24 cellular contexts compared by ENCODE assay signal in genomic region chr12:13241833-13242232, GRCh38. TPM values are rescaled to one million over a fixed set of nuclear protein-coding genes. Genes with fewer than 3 reads are reported as not detected.
DNase-seq lines count a peak whose midpoint lies in the region; ATAC-seq, FAIRE-seq and TF ChIP-seq lines count a peak whose summit lies in the region.
"Had no signal": no experiment of that assay in that cellular context is flagged by ENCODE, and none has a peak within 500 bp of the region (broad histone marks: within the 10 kb centered on the region; RNA-seq: fewer than 3 reads in every experiment).

No MANE protein-coding gene starts in this region.

- no peaks in the 10 kb centered on the region for H4K20me1 ChIP-seq in HepG2 (ENCODE audit: insufficient read depth, low read length)

- CTCF ChIA-PET in Caco-2 (lab: Charles Lee) (no interaction called here), HepG2 (lab: Yijun Ruan, JAX; ENCODE audit: low intra/inter-chr PET ratio, low total read pairs) (no interaction called here), T-cell (lab: Charles Lee) (no interaction called here)

- H3K4me1 ChIP-seq in Caco-2 (peaks cover 10% of the 10 kb centered on the region; the same call in 1 of the 2 replicates), endodermal cell (ENCODE audit: control insufficient read depth, insufficient read depth, low read length) (no peaks in the 10 kb centered on the region), HepG2 (ENCODE audit: insufficient read depth, low read length) (no peaks in the 10 kb centered on the region), thyroid gland (no peaks in the 10 kb centered on the region)
- H3K4me1 ChIP-seq: testis had no signal

- TF ChIP-seq EP300 in HepG2 (IDR thresholded peaks at IDR 0.05; ENCODE audit: low read depth in 2 of 2, low read length in 2 of 2) (no peak), HepG2 (CRISPR knock-in tag; IDR thresholded peaks at IDR 0.05; ENCODE audit: borderline replicate concordance) (no peak)

- H3K9ac ChIP-seq in endodermal cell (ENCODE audit: extremely low read depth, low read length, poor library complexity, severe bottlenecking) (no peak overlapping the region), HepG2 (ENCODE audit: insufficient read depth, low read depth, low read length) (no peak overlapping the region)
- H3K9ac ChIP-seq: KMS-11 had no signal

- peaks cover 14% of the 10 kb centered on the region for H3K9me3 Mint-ChIP-seq in Caco-2 (ENCODE audit: unreplicated experiment)
- no peaks in the 10 kb centered on the region for H3K9me3 Mint-ChIP-seq in endodermal cell
- H3K9me3 Mint-ChIP-seq in T-cell: no peaks in the 10 kb centered on the region
- H3K9me3 Mint-ChIP-seq in stimulated activated naive CD8-positive, alpha-beta T cell treated with anti-CD3 and anti-CD28 coated beads, Interleukin-15, amount 100 ng/mL, for 72 hours: no peaks in the 10 kb centered on the region
- H3K9me3 Mint-ChIP-seq: activated CD4-positive, alpha-beta T cell treated with anti-CD3 and anti-CD28 coated beads, Interleukin-2, amount 10 ng/mL, durations not matched to agents 24 days and 14 days; CD4-positive, alpha-beta memory T cell; GM23338 had no signal

- no peak overlapping the region for H3K4me3 Mint-ChIP-seq in Caco-2 (ENCODE audit: unreplicated experiment)
- H3K4me3 Mint-ChIP-seq in endodermal cell: no peak overlapping the region
- no peak overlapping the region for H3K4me3 Mint-ChIP-seq in T-cell
- no peak overlapping the region for H3K4me3 Mint-ChIP-seq in stimulated activated naive CD8-positive, alpha-beta T cell treated with anti-CD3 and anti-CD28 coated beads, Interleukin-15, amount 100 ng/mL, for 72 hours
- H3K4me3 Mint-ChIP-seq: activated CD4-positive, alpha-beta T cell treated with anti-CD3 and anti-CD28 coated beads, Interleukin-2, amount 10 ng/mL, durations not matched to agents 24 days and 14 days; CD4-positive, alpha-beta memory T cell; GM23338 had no signal

- no peak overlapping the region for H2AFZ ChIP-seq in HepG2 (ENCODE audit: low read length)
- H2AFZ ChIP-seq: GM23338 had no signal

- POLR2A ChIA-PET in Caco-2 (lab: Charles Lee): no interaction called here
- POLR2A ChIA-PET in HepG2 (lab: Yijun Ruan, JAX): no interaction called here
- POLR2A ChIA-PET in T-cell (lab: Charles Lee): no interaction called here

- no peaks in the 10 kb centered on the region for H3K79me2 ChIP-seq in HepG2 (ENCODE audit: insufficient read depth, low read length)

- H3K4me1 Mint-ChIP-seq in Caco-2 (ENCODE audit: low read depth, unreplicated experiment) (peaks cover 8% of the 10 kb centered on the region), endodermal cell (peaks cover 11% of the 10 kb centered on the region), T-cell (no peaks in the 10 kb centered on the region)
- no peaks in the 10 kb centered on the region for H3K4me1 Mint-ChIP-seq in stimulated activated naive CD8-positive, alpha-beta T cell treated with anti-CD3 and anti-CD28 coated beads, Interleukin-15, amount 100 ng/mL, for 72 hours
- H3K4me1 Mint-ChIP-seq: activated CD4-positive, alpha-beta T cell treated with anti-CD3 and anti-CD28 coated beads, Interleukin-2, amount 10 ng/mL, durations not matched to agents 24 days and 14 days; CD4-positive, alpha-beta memory T cell; GM23338 had no signal

- 0 out of 2 replicates have a peak, but pooled peaks cover 3% of the 10 kb centered on the region for H3K9me3 ChIP-seq in Caco-2
- H3K9me3 ChIP-seq in endodermal cell (ENCODE audit: control insufficient read depth, low read length): no peaks in the 10 kb centered on the region
- no peaks in the 10 kb centered on the region for H3K9me3 ChIP-seq in HepG2 (ENCODE audit: low read length)
- no peaks in the 10 kb centered on the region for H3K9me3 ChIP-seq in thyroid gland
- H3K9me3 ChIP-seq: neutrophil, testis had no signal

- TF ChIP-seq POLR2A in HepG2 (IDR thresholded peaks at IDR 0.05; ENCODE audit: insufficient read depth in 1 of 2, low read depth in 2 of 2, low read length in 2 of 2) (no peak), thyroid gland (IDR thresholded peaks at IDR 0.05) (no peak)

- H3K36me3 Mint-ChIP-seq in Caco-2 (ENCODE audit: insufficient read depth, unreplicated experiment) (no peaks in the 10 kb centered on the region), endodermal cell (ENCODE audit: low read depth) (no peaks in the 10 kb centered on the region), T-cell (no peaks in the 10 kb centered on the region)
- H3K36me3 Mint-ChIP-seq: CD4-positive, alpha-beta memory T cell had no signal

- TF ChIP-seq CTCF in Caco-2 (IDR thresholded peaks at IDR 0.05; ENCODE audit: insufficient read depth in 1 of 2, low read depth in 1 of 2, low read length in 1 of 2, severe bottlenecking in 1 of 2, unreplicated experiment in 1 of 2) (no peak), endodermal cell (conservative IDR thresholded peaks at IDR 0.05) (no peak), HepG2 (CRISPR knock-in tag; IDR thresholded peaks at IDR 0.05) (no peak), thyroid gland (IDR thresholded peaks at IDR 0.05) (no peak)

- H3K4me3 ChIP-seq in Caco-2 (ENCODE audit: low read depth, low read length) (no peak overlapping the region), endodermal cell (ENCODE audit: low read length) (no peak overlapping the region), HepG2 (replicated peaks in 1 of 3; ENCODE audit: insufficient read depth in 1 of 3, low read depth in 2 of 3, low read length in 3 of 3) (no peak overlapping the region), thyroid gland (replicated peaks in 1 of 3) (no peak overlapping the region)
- H3K4me3 ChIP-seq: GM23338, testis had no signal

- H3K27ac Mint-ChIP-seq in Caco-2 (ENCODE audit: unreplicated experiment): no peak overlapping the region
- no peak overlapping the region for H3K27ac Mint-ChIP-seq in endodermal cell
- no peak overlapping the region for H3K27ac Mint-ChIP-seq in T-cell
- no peak overlapping the region for H3K27ac Mint-ChIP-seq in stimulated activated naive CD8-positive, alpha-beta T cell treated with anti-CD3 and anti-CD28 coated beads, Interleukin-15, amount 100 ng/mL, for 72 hours
- H3K27ac Mint-ChIP-seq: activated CD4-positive, alpha-beta T cell treated with anti-CD3 and anti-CD28 coated beads, Interleukin-2, amount 10 ng/mL, durations not matched to agents 24 days and 14 days; CD4-positive, alpha-beta memory T cell; GM23338 had no signal

- H3K27me3 ChIP-seq in Caco-2 (replicated peaks; ENCODE audit: control insufficient read depth, insufficient read depth, low read length): no peaks in the 10 kb centered on the region
- no peaks in the 10 kb centered on the region for H3K27me3 ChIP-seq in endodermal cell (ENCODE audit: control insufficient read depth, insufficient read depth, low read length, poor library complexity, severe bottlenecking)
- peaks cover 0 to 3% of the 10 kb centered on the region in 2 experiments; a peak in 1 of 5 replicates for H3K27me3 ChIP-seq in HepG2 (ENCODE audit: control insufficient read depth in 1 of 2, insufficient read depth in 2 of 2, low read length in 2 of 2)
- no peaks in the 10 kb centered on the region for H3K27me3 ChIP-seq in thyroid gland
- H3K27me3 ChIP-seq: neutrophil, testis had no signal

- TF ChIP-seq RAD21 in HepG2 (CRISPR knock-in tag; IDR thresholded peaks at IDR 0.05): no peak

- H3K27me3 Mint-ChIP-seq in Caco-2 (ENCODE audit: insufficient read depth, unreplicated experiment) (peaks cover 4% of the 10 kb centered on the region), endodermal cell (ENCODE audit: insufficient read depth) (peaks cover 2% of the 10 kb centered on the region), T-cell (peaks cover 14 to 15% of the 10 kb centered on the region in 2 donors)
- peaks cover 8% of the 10 kb centered on the region for H3K27me3 Mint-ChIP-seq in stimulated activated naive CD8-positive, alpha-beta T cell treated with anti-CD3 and anti-CD28 coated beads, Interleukin-15, amount 100 ng/mL, for 72 hours

- no peak overlapping the region for H3K4me2 ChIP-seq in HepG2 (ENCODE audit: low read depth, low read length)
- H3K4me2 ChIP-seq: GM23338, KMS-11 had no signal

- WGBS in endodermal cell (ENCODE audit: insufficient coverage in 1 of 2, insufficient read length in 1 of 2), 2 experiments: 88% methylated on average over 2 of the region's 2 CpGs; no CpG with 5 or more reads in 1 of the 2 experiments
- 0% methylated on average over 2 of the region's 2 CpGs for WGBS in HepG2 (ENCODE audit: low lambda C conversion rate)
- 93 to 95% methylated on average over 2 of the region's 2 CpGs for WGBS in thyroid gland, 2 donors

- no peak for FAIRE-seq in HepG2 (lab: Jason Lieb, UNC)
- FAIRE-seq: GM19239 had no signal

- BruUV-seq in Caco-2 (replicated peaks; lab: Mats Ljungman, UMichigan): no TSS peak
- no TSS peak for BruUV-seq in HepG2 (replicated peaks; lab: Mats Ljungman, UMichigan)

- in situ Hi-C loops in HepG2 (cut with HindIII; ENCODE audit: extremely low pct_ligation_motif_present, low pct_unique_long_range_greater_than_20kb): no loop called here

- H3K36me3 ChIP-seq in Caco-2 (ENCODE audit: control insufficient read depth, insufficient read depth, low read length) (no peaks in the 10 kb centered on the region), endodermal cell (ENCODE audit: control insufficient read depth, insufficient read depth, low read length) (no peaks in the 10 kb centered on the region), HepG2 (replicated peaks in 1 of 2; ENCODE audit: control insufficient read depth in 1 of 2, insufficient read depth in 2 of 2, low read length in 2 of 2) (no peaks in the 10 kb centered on the region), thyroid gland (no peaks in the 10 kb centered on the region)
- H3K36me3 ChIP-seq: neutrophil had no signal

- peak; percentile 61 to 67 for DNase-seq in Caco-2
- peak; percentile 94 for DNase-seq in LoVo (ENCODE audit: low spot score)
- DNase-seq in endodermal cell: peak; percentile 16
- peak; percentile 25 for DNase-seq in HepG2 (ENCODE audit: low spot score)
- DNase-seq in T-cell: no peak
- DNase-seq in thyroid gland: no peak
- no peak for DNase-seq in stimulated activated naive CD8-positive, alpha-beta T cell treated with anti-CD3 and anti-CD28 coated beads, Interleukin-15, amount 100 ng/mL, for 72 hours
- no peak for DNase-seq in COR-L47 (lab: John Stamatoyannopoulos, UW)
- DNase-seq: activated CD4-positive, alpha-beta T cell treated with anti-CD3 and anti-CD28 coated beads, Interleukin-2, amount 10 ng/mL, durations not matched to agents 24 days and 14 days; activated CD8-positive, alpha-beta memory T cell treated with anti-CD3 and anti-CD28 coated beads, Interleukin-2, amount 50 U/mL, for 48 hours; activated gamma-delta T cell treated with Interleukin-2 at 50 U/mL for 16 hours; anterior cingulate cortex; CD4-positive, alpha-beta memory T cell; cerebellar nuclear complex; effector memory CD4-positive, alpha-beta T cell; NCI-H1092 treated with DMSO at 0.1 percent for 48 hours; NCI-H2029 treated with DMSO at 0.1 percent for 48 hours; NCI-H446 treated with DMSO at 0.1 percent for 48 hours; T-helper 1 cell; testis had no signal

- ATAC-seq in HepG2 (peak; percentile 58; the same call in 2 of the 3 replicates), T-cell (replicated peaks in 1 of 4) (no peak)
- no peak for ATAC-seq in stimulated activated naive CD8-positive, alpha-beta T cell treated with anti-CD3 and anti-CD28 coated beads, Interleukin-15, amount 100 ng/mL, for 72 hours
- ATAC-seq: GM23338 had no signal

- H3K27ac ChIP-seq in endodermal cell (ENCODE audit: low read depth, low read length): no peak overlapping the region
- H3K27ac ChIP-seq in HepG2 (ENCODE audit: extremely low read length, insufficient read depth, low read length): no peak overlapping the region
- no peak overlapping the region for H3K27ac ChIP-seq in thyroid gland
- H3K27ac ChIP-seq: KMS-11, neutrophil, testis had no signal

- intact Hi-C loops in Caco-2 (cut with micrococcal nuclease; ENCODE audit: unreplicated experiment) (no loop called here), HepG2 (cut with micrococcal nuclease; ENCODE audit: unreplicated experiment) (no loop called here), thyroid gland (cut with DNase I) (no loop called here)

RNA-seq across cellular contexts. Expression of gene EMP1, which starts 45.3 kb away (rescaled TPM):
- 6.6 and 10.2 TPM in 2 replicates for total RNA-seq in Caco-2 (2022)
- under 1 TPM; 0.58 to 0.59 TPM for total RNA-seq in endodermal cell
- polyA plus RNA-seq in endodermal cell (2013, experiment 1 of 2): 8.4 TPM
- 11.8 TPM for polyA plus RNA-seq in endodermal cell (2013, experiment 2 of 2)
- total RNA-seq in HepG2 (2016; rRNA removed; fragmentation: Illumina TruSeq; extraction: Trizol): 0.13 TPM in 1 of 2 replicates, not detected in the other
- 0.71 TPM in 1 of 2 replicates, not detected in the other for total RNA-seq in HepG2 (2016; cell fraction: cytosol; rRNA removed; fragmentation: Illumina TruSeq; extraction: Trizol; ENCODE audit: low read depth)
- 0.09 and 0.35 TPM in 2 replicates for total RNA-seq in HepG2 (2016; cell fraction: insoluble cytoplasmic fraction; rRNA removed; fragmentation: Illumina TruSeq; extraction: Trizol)
- total RNA-seq in HepG2 (2016; cell fraction: membrane; rRNA removed; fragmentation: Illumina TruSeq; extraction: Trizol): 0.03 TPM in 1 of 2 replicates, not detected in the other
- total RNA-seq in HepG2 (2016; cell fraction: nucleus; rRNA removed; fragmentation: Illumina TruSeq; extraction: Trizol): 0.50 and 0.59 TPM in 2 replicates
- polyA plus RNA-seq in HepG2 (2011; rRNA removed): 0.61 and 0.76 TPM in 2 replicates
- 0.09 and 0.10 TPM in 2 replicates for polyA plus RNA-seq in HepG2 (2011; cell fraction: cytosol; rRNA removed)
- polyA plus RNA-seq in HepG2 (2011; cell fraction: nucleus; rRNA removed): 0.05 TPM in 1 of 2 replicates, not detected in the other
- polyA plus RNA-seq in HepG2 (2012): 0.17 and 0.28 TPM in 2 replicates
- polyA plus RNA-seq in HepG2 (2016; cell fraction: cytosol; fragmentation: Illumina TruSeq; extraction: Trizol; ENCODE audit: low read depth): 0.01 TPM in 1 of 2 replicates, not detected in the other
- polyA plus RNA-seq in HepG2 (2016; cell fraction: insoluble cytoplasmic fraction; fragmentation: Illumina TruSeq; extraction: Trizol; ENCODE audit: low read depth): 0.05 TPM in 1 of 2 replicates, not detected in the other
- 0.28 TPM in 1 of 2 replicates, not detected in the other for polyA plus RNA-seq in HepG2 (2016; cell fraction: membrane; fragmentation: Illumina TruSeq; extraction: Trizol; ENCODE audit: low read depth)
- polyA plus RNA-seq in HepG2 (2016; cell fraction: nucleus; fragmentation: Illumina TruSeq; extraction: Trizol; ENCODE audit: insufficient read depth, low read depth): 0.10 TPM in 1 of 2 replicates, not detected in the other
- 1.2 and 101 TPM in 2 replicates for polyA minus RNA-seq in HepG2 (2011; rRNA and poly(A)+ RNA removed; ENCODE audit: low replicate concordance)
- polyA minus RNA-seq in HepG2 (2011; cell fraction: cytosol; rRNA and poly(A)+ RNA removed): not detected in 2 replicates
- 0.64 and 1.1 TPM in 2 replicates for polyA minus RNA-seq in HepG2 (2011; cell fraction: nucleus; rRNA and poly(A)+ RNA removed)
- 1 to 10 TPM; 1.4 to 5.4 (median 2.8) TPM for total RNA-seq in T-cell
- 100 to 1,000 TPM; 459 to 634 (median 503) TPM for total RNA-seq in thyroid gland

Comparison
In these comparisons a context has a peak if more than half of its experiments do, and no peak if none do; other contexts are left out.
1. DNase-seq: peak in Caco-2 (2 of 2), LoVo (single experiment), endodermal cell (single experiment) and HepG2 (single experiment); none in T-cell (0 of 34), thyroid gland (0 of 2), stimulated activated naive CD8-positive, alpha-beta T cell treated with anti-CD3 and anti-CD28 coated beads, Interleukin-15, amount 100 ng/mL, for 72 hours (0 of 2) and COR-L47 (single experiment).
2. RNA of gene EMP1, which starts 45.3 kb away (total RNA-seq): 459 to 634 TPM in thyroid gland; 6.6 to 10.2 TPM in Caco-2, 1.4 to 5.4 TPM in T-cell, 0.58 to 0.59 TPM in endodermal cell and 0.03 to 0.71 TPM in HepG2; every median in the first group is over 10 times any median in the second.